Comparison of ENCODE assay signal across 2 cellular contexts in genomic region chr5:1763548-1763911, GRCh38.
TF ChIP-seq lines count a peak whose summit lies in the region.

No MANE protein-coding gene starts in this region.

TF ChIP-seq in GM12891, 5 proteins besides CTCF, POLR2A, EP300 and RAD21:
- TF ChIP-seq TAF1 (IDR thresholded peaks at IDR 0.05; ENCODE audit: low read depth, low read length) (no peak), POLR2AphosphoS5 (IDR thresholded peaks at IDR 0.05; ENCODE audit: low read depth, low read length) (no peak), SPI1 (IDR thresholded peaks at IDR 0.05; ENCODE audit: low read depth, low read length) (no peak), POU2F2 (IDR thresholded peaks at IDR 0.05; ENCODE audit: low read depth, low read length) (no peak), PAX5 (IDR thresholded peaks at IDR 0.05; ENCODE audit: insufficient read depth, low read length, severe bottlenecking) (no peak)

TF ChIP-seq in GM12878, 131 proteins besides CTCF, POLR2A, EP300 and RAD21:
- TF ChIP-seq LARP7 (IDR thresholded peaks at IDR 0.05) (no peak), HSF1 (IDR thresholded peaks at IDR 0.05; ENCODE audit: low read depth, low read length) (no peak), BCL11A (IDR thresholded peaks at IDR 0.05; ENCODE audit: low read depth, low read length) (no peak), SMC3 (IDR thresholded peaks at IDR 0.05; ENCODE audit: borderline replicate concordance, low read length) (peak; percentile 71), ZNF24 (IDR thresholded peaks at IDR 0.05) (peak; percentile 68), NRF1 (conservative IDR thresholded peaks at IDR 0.05; ENCODE audit: low read depth, low read length) (no peak), PAX5 (IDR thresholded peaks at IDR 0.05; ENCODE audit: borderline replicate concordance, low read depth, low read length) (no peak), RELA (IDR thresholded peaks at IDR 0.05; ENCODE audit: borderline replicate concordance, partially characterized antibody) (no peak), SMARCA5 (IDR thresholded peaks at IDR 0.05) (no peak), SKIL (IDR thresholded peaks at IDR 0.05; ENCODE audit: low read depth, poor library complexity, severe bottlenecking) (no peak), ZBTB33 (IDR thresholded peaks at IDR 0.05) (peak; percentile 95), JUND (IDR thresholded peaks at IDR 0.05; ENCODE audit: low read depth, low read length) (no peak)
